In the genomic region with DNA sequence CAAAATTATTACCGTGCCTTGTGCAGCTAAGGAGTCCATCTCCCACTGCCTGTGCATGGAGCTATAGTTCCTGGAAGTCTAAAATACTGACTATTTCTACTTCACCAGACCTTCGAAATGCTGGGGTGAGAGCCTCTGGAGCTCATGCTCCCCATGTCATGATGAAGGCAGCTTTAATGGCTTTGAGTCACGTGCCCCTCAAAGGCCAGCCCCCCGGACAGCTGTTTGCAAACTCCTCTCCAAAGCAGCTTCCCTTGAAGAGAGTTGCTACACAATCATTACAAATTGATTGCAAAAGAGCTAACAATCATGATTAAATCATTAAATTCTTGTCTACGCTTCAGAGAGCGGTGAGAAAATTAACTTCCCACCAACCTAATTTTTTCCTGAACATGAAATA, we compare ENCODE assay signal across 13 cellular contexts.
DNase-seq lines count a peak whose midpoint lies in the region; ATAC-seq and TF ChIP-seq lines count a peak whose summit lies in the region.
"Had no signal": no experiment of that assay in that cellular context is flagged by ENCODE, and none has a peak within 500 bp of the region (broad histone marks: within the 10 kb centered on the region; RNA-seq: fewer than 3 reads in every experiment).

No MANE protein-coding gene starts in this region.

- peaks cover 5% of the 10 kb centered on the region for H3K27me3 Mint-ChIP-seq in GM23338 (ENCODE audit: insufficient read depth, low read depth, poor library complexity)
- H3K27me3 Mint-ChIP-seq: CD4-positive, CD25-positive, alpha-beta regulatory T cell had no signal

- H3K4me3 Mint-ChIP-seq in GM23338, result no peak overlapping the region; the same call in 2 of the 3 replicates

- H3K4me1 Mint-ChIP-seq in GM23338, result peaks cover 24% of the 10 kb centered on the region
- H3K4me1 Mint-ChIP-seq: CD4-positive, CD25-positive, alpha-beta regulatory T cell had no signal

- H3K27ac ChIP-seq in GM23338 (ENCODE audit: low read depth), result no peak overlapping the region
- peak overlapping the region; percentile 8; the same call in 1 of the 2 replicates for H3K27ac ChIP-seq in WERI-Rb-1
- H3K27ac ChIP-seq: BLaER1 treated with 17β-estradiol and CSF1 and Interleukin-3, amounts not matched to agents 10 nM and 100 nM had no signal

- peaks cover 7% of the 10 kb centered on the region; the same call in 2 of the 3 replicates for H3K36me3 Mint-ChIP-seq in GM23338 (ENCODE audit: low read depth)
- H3K36me3 Mint-ChIP-seq: CD4-positive, CD25-positive, alpha-beta regulatory T cell had no signal

- H4K20me1 ChIP-seq in GM23338 (replicated peaks; ENCODE audit: insufficient read depth), result no peaks in the 10 kb centered on the region
- H4K20me1 ChIP-seq: BLaER1 treated with 17β-estradiol and CSF1 and Interleukin-3, amounts not matched to agents 10 nM and 100 nM had no signal

- H3K36me3 ChIP-seq in GM23338 (ENCODE audit: insufficient read depth), result 0 out of 2 replicates have a peak, but pooled peaks cover 3% of the 10 kb centered on the region
- no peaks in the 10 kb centered on the region for H3K36me3 ChIP-seq in WERI-Rb-1
- H3K36me3 ChIP-seq: BLaER1 treated with 17β-estradiol and CSF1 and Interleukin-3, amounts not matched to agents 10 nM and 100 nM had no signal

- no peaks in the 10 kb centered on the region for H3K27me3 ChIP-seq in GM23338 (ENCODE audit: insufficient read depth)
- no peaks in the 10 kb centered on the region for H3K27me3 ChIP-seq in WERI-Rb-1 (ENCODE audit: insufficient read depth, low read depth, severe bottlenecking)
- H3K27me3 ChIP-seq: BLaER1 treated with 17β-estradiol and CSF1 and Interleukin-3, amounts not matched to agents 10 nM and 100 nM had no signal

- H3K4me1 ChIP-seq in GM23338 (ENCODE audit: insufficient read depth), result peaks cover 16% of the 10 kb centered on the region
- H3K4me1 ChIP-seq: BLaER1 treated with 17β-estradiol and CSF1 and Interleukin-3, amounts not matched to agents 10 nM and 100 nM had no signal

- no peak for TF ChIP-seq CTCF in GM23338 (conservative IDR thresholded peaks at IDR 0.05; ENCODE audit: low read depth in 2 of 2)
- no peak for TF ChIP-seq CTCF in WERI-Rb-1 (IDR thresholded peaks at IDR 0.05; ENCODE audit: low read depth, low read length)

- no peak overlapping the region for H3K4me2 ChIP-seq in GM23338
- H3K4me2 ChIP-seq: BLaER1 treated with 17β-estradiol and CSF1 and Interleukin-3, amounts not matched to agents 10 nM and 100 nM had no signal

- H3K9me2 ChIP-seq in GM23338 (ENCODE audit: insufficient read depth), result peaks cover 10% of the 10 kb centered on the region; the same call in 1 of the 2 replicates

- H3K27ac Mint-ChIP-seq in GM23338, result no peak overlapping the region
- H3K27ac Mint-ChIP-seq: CD4-positive, CD25-positive, alpha-beta regulatory T cell had no signal

- DNase-seq in NCI-H2081 (lab: John Stamatoyannopoulos, UW) (peak; percentile 0 to 32), NCI-H2081 treated with DMSO at 0.1 percent for 48 hours (lab: John Stamatoyannopoulos, UW) (no peak), GM23338 (ENCODE audit: low spot score) (no peak), WERI-Rb-1 (peak; percentile 58), retina (peak; percentile 74)
- no peak for DNase-seq in activated CD8-positive, alpha-beta memory T cell treated with anti-CD3 and anti-CD28 coated beads, Interleukin-2, amount 50 U/mL, for 4 hours
- DNase-seq: ACHN; CD4-positive, CD25-positive, alpha-beta regulatory T cell had no signal

- peak overlapping the region; percentile 84; the same call in 1 of the 2 replicates for H2AFZ ChIP-seq in GM23338

- peaks cover 12% of the 10 kb centered on the region for H3K9me3 Mint-ChIP-seq in GM23338

- no peaks in the 10 kb centered on the region for H3F3A ChIP-seq in GM23338 (replicated peaks; ENCODE audit: low read depth)

- H3K9me3 ChIP-seq in WERI-Rb-1 (ENCODE audit: severe bottlenecking), result peaks cover 5% of the 10 kb centered on the region

- H3K79me2 ChIP-seq in GM23338 (replicated peaks; ENCODE audit: insufficient read depth), result no peaks in the 10 kb centered on the region

- ATAC-seq in GM23338, result peak; percentile 18; the same call in 1 of the 3 replicates
- ATAC-seq in esophagus mucosa, result no peak
- ATAC-seq: GM12878, HCT116, HepG2 had no signal

- H3K4me3 ChIP-seq in GM23338 (no peak overlapping the region), WERI-Rb-1 (ENCODE audit: low read depth, low read length) (no peak overlapping the region)
- H3K4me3 ChIP-seq: BLaER1 treated with 17β-estradiol and CSF1 and Interleukin-3, amounts not matched to agents 10 nM and 100 nM; GM12878 had no signal

TF ChIP-seq in GM23338, 12 proteins besides CTCF, POLR2A, EP300 and RAD21:
- TF ChIP-seq ZNF114 (CRISPR knock-in tag; IDR thresholded peaks at IDR 0.05) (no peak), ZNF331 (CRISPR knock-in tag; IDR thresholded peaks at IDR 0.05; ENCODE audit: low read depth) (no peak), STAT1 (IDR thresholded peaks at IDR 0.05; ENCODE audit: unreplicated experiment) (no peak), EZH2 (IDR thresholded peaks at IDR 0.05; ENCODE audit: low read depth, unreplicated experiment) (no peak), EZH2phosphoT487 (IDR thresholded peaks at IDR 0.05; ENCODE audit: unreplicated experiment) (no peak), POLR2AphosphoS5 (IDR thresholded peaks at IDR 0.05; ENCODE audit: low read depth) (no peak)

Comparison
In these comparisons a context has a peak if more than half of its experiments do, and no peak if none do; other contexts are left out.
1. DNase-seq: peak in NCI-H2081 (2 of 2), WERI-Rb-1 (single experiment) and retina (single experiment); none in NCI-H2081 treated with DMSO at 0.1 percent for 48 hours (single experiment), GM23338 (single experiment) and activated CD8-positive, alpha-beta memory T cell treated with anti-CD3 and anti-CD28 coated beads, Interleukin-2, amount 50 U/mL, for 4 hours (single experiment).